8 cellular contexts compared by ENCODE assay signal in genomic region chr17:49210158-49211029, GRCh38. TPM values are rescaled to one million over a fixed set of nuclear protein-coding genes. Genes with fewer than 3 reads are reported as not detected.
DNase-seq lines count a peak whose midpoint lies in the region; ATAC-seq, FAIRE-seq and TF ChIP-seq lines count a peak whose summit lies in the region.

TSS of gene ABI3 (plus strand) at chr17:49210707. CDS start at chr17:49210725, 18 bp downstream.
TSS of gene GNGT2 (minus strand) at chr17:49210574. CDS start at chr17:49207422, 3,152 bp downstream.

- FAIRE-seq in small intestine (lab: Jason Lieb, UNC), result no peak

- H3K4me3 ChIP-seq in heart right ventricle (peak within 1 kb of the TSS; percentile 42 to 71 (median 56)), small intestine (ENCODE audit: low read depth in 1 of 2, low read length in 2 of 2) (peak within 1 kb of the TSS; percentile 33 to 56)

- H3K9me3 ChIP-seq in KOPT-K1 (ENCODE audit: insufficient read depth, low read length, poor library complexity, severe bottlenecking), result no peaks in the 10 kb centered on the region
- no peaks in the 10 kb centered on the region for H3K9me3 ChIP-seq in heart right ventricle
- H3K9me3 ChIP-seq in small intestine (ENCODE audit: control insufficient read depth, low read depth), result no peaks in the 10 kb centered on the region

- 18 to 23% methylated on average over 22 of the region's 22 CpGs for WGBS in heart right ventricle, 2 donors
- WGBS in small intestine, 3 donors, result 23 to 44% (median 38%) methylated on average over 20 to 22 of the region's 22 CpGs

- H3K27me3 ChIP-seq in heart right ventricle (peaks cover 0 to 44% (median 5%) of the 10 kb centered on the region in 7 donors), small intestine (ENCODE audit: control insufficient read depth in 2 of 2, insufficient read depth in 2 of 2, low read length in 2 of 2) (no peaks in the 10 kb centered on the region)

- DNase-seq in EH (ENCODE audit: low read depth), result peak; percentile 86
- DNase-seq in activated T-cell treated with anti-CD3 and anti-CD28 coated beads for 48 hours (ENCODE audit: low read depth), result peak; percentile 58
- DNase-seq in heart right ventricle, result peak; percentile 41 to 72
- DNase-seq in small intestine, result peak; percentile 61
- DNase-seq in NCI-H2196 treated with DMSO at 0.1 percent for 48 hours (lab: John Stamatoyannopoulos, UW; ENCODE audit: unreplicated experiment), result no peak
- no peak for DNase-seq in AG20443 (ENCODE audit: low spot score)

- peaks cover 0 to 76% (median 38%) of the 10 kb centered on the region in 9 donors for H3K4me1 ChIP-seq in heart right ventricle
- H3K4me1 ChIP-seq in small intestine (ENCODE audit: control insufficient read depth in 2 of 2, insufficient read depth in 1 of 2, low read depth in 1 of 2, low read length in 1 of 2), result no peaks in the 10 kb centered on the region

- ATAC-seq in GM21526 (IDR thresholded peaks at IDR 0.05; ENCODE audit: low FRiP score, unreplicated experiment) (peak; percentile 52), heart right ventricle (peak; percentile 75 to 94 (median 90))

- H3K36me3 ChIP-seq in KOPT-K1 (ENCODE audit: insufficient read depth, low read length) (peaks cover 11% of the 10 kb centered on the region; the same call in 1 of the 2 replicates), heart right ventricle (no peaks in the 10 kb centered on the region), small intestine (ENCODE audit: control insufficient read depth in 2 of 2, insufficient read depth in 2 of 2, low read length in 2 of 2) (no peaks in the 10 kb centered on the region)

- no peak for TF ChIP-seq CTCF in heart right ventricle (IDR thresholded peaks at IDR 0.05)

- intact Hi-C loops in heart right ventricle (cut with DNase I), result no loop called here

- H3K27ac ChIP-seq in KOPT-K1 (ENCODE audit: low read depth, low read length, poor library complexity, severe bottlenecking), result peak within 1 kb of the TSS; percentile 84
- peak within 1 kb of the TSS; percentile 70 to 90 (median 83) for H3K27ac ChIP-seq in heart right ventricle
- H3K27ac ChIP-seq in small intestine (ENCODE audit: low read depth in 1 of 2, low read length in 1 of 2), result peak within 1 kb of the TSS; percentile 32 to 75

RNA-seq across cellular contexts. Expression of gene ABI3, which starts in this region (rescaled TPM):
- 10 to 100 TPM in 1 of 10 donors, 1 to 10 TPM in 9; 2.3 to 10.8 (median 4.8) TPM for total RNA-seq in heart right ventricle
- 10 to 100 TPM in 1 of 2 donors, 1 to 10 TPM in 1; 6.2 to 10.3 TPM for polyA plus RNA-seq in heart right ventricle
- polyA plus RNA-seq in small intestine, result 10 to 100 TPM in 1 of 3 donors, 1 to 10 TPM in 2; 2.7 to 18.6 (median 8.9) TPM

RNA-seq across cellular contexts. Expression of gene GNGT2, which starts in this region (rescaled TPM):
- total RNA-seq in heart right ventricle, result 1 to 10 TPM in 5 of 10 donors, under 1 TPM in 4, not detected in 1; 0.32 to 2.6 (median 1.3) TPM
- polyA plus RNA-seq in heart right ventricle, result 1 to 10 TPM; 2.7 to 4.6 TPM
- polyA plus RNA-seq in small intestine, result 1 to 10 TPM in 2 of 3 donors, not detected in 1; 1.9 to 3.5 TPM

Comparison
In these comparisons a context has a peak if more than half of its experiments do, and no peak if none do; other contexts are left out.
1. DNase-seq: peak in EH (single experiment), activated T-cell treated with anti-CD3 and anti-CD28 coated beads for 48 hours (single experiment), heart right ventricle (2 of 2) and small intestine (single experiment); none in NCI-H2196 treated with DMSO at 0.1 percent for 48 hours (single experiment) and AG20443 (single experiment).
2. Peak in every context shown above with its lines, with median percentiles within 50 percentile points of each other: H3K27ac ChIP-seq.